20 cellular contexts compared by ENCODE assay signal in genomic region chr2:241895427-241895731, GRCh38. TPM values are rescaled to one million over a fixed set of nuclear protein-coding genes. Genes with fewer than 3 reads are reported as not detected.
DNase-seq lines count a peak whose midpoint lies in the region; ATAC-seq and TF ChIP-seq lines count a peak whose summit lies in the region.
"Had no signal": no experiment of that assay in that cellular context is flagged by ENCODE, and none has a peak within 500 bp of the region (broad histone marks: within the 10 kb centered on the region; RNA-seq: fewer than 3 reads in every experiment).

No MANE protein-coding gene starts in this region.

- no peak for TF ChIP-seq CTCF in activated B cell treated with CpG ODN at 0.5 μM for 24 hours (IDR thresholded peaks at IDR 0.05)
- no peak for TF ChIP-seq CTCF in esophagus squamous epithelium (IDR thresholded peaks at IDR 0.05)
- TF ChIP-seq CTCF in PC-9 (conservative IDR thresholded peaks at IDR 0.05): no peak

- no CpG with 5 or more reads among the region's 12 CpGs for WGBS in esophagus squamous epithelium, 2 donors

- H3K27me3 ChIP-seq in esophagus squamous epithelium: no peaks in the 10 kb centered on the region
- H3K27me3 ChIP-seq in PC-9 (ENCODE audit: insufficient read depth, low read depth): peaks cover 54% of the 10 kb centered on the region

- H3K27ac ChIP-seq in esophagus squamous epithelium (peak overlapping the region; percentile 47 to 82 (median 66)), PC-9 (no peak overlapping the region)

- H3K9me3 ChIP-seq in esophagus squamous epithelium (no peaks in the 10 kb centered on the region), PC-9 (ENCODE audit: insufficient read depth, low read depth) (no peaks in the 10 kb centered on the region)
- H3K9me3 ChIP-seq: A549, heart right ventricle, SK-N-SH had no signal

- 0 out of 2 replicates have a peak, but pooled peaks cover 6% of the 10 kb centered on the region for H3F3A ChIP-seq in PC-9 (ENCODE audit: insufficient read depth, low read depth)

- H4K20me1 ChIP-seq in PC-9 (ENCODE audit: insufficient read depth): no peaks in the 10 kb centered on the region

- H2AFZ ChIP-seq in PC-9: no peak overlapping the region

- H3K36me3 ChIP-seq in esophagus squamous epithelium: no peaks in the 10 kb centered on the region
- no peaks in the 10 kb centered on the region for H3K36me3 ChIP-seq in PC-9 (ENCODE audit: low read depth)
- H3K36me3 ChIP-seq: heart right ventricle had no signal

- peak; percentile 11 for DNase-seq in activated T-cell treated with anti-CD3 and anti-CD28 coated beads, Interleukin-2, amount 50 U/mL, for 1 hour
- DNase-seq in activated T-cell treated with anti-CD3 and anti-CD28 coated beads, Interleukin-2, amount 50 U/mL, for 48 hours: no peak
- DNase-seq in activated B cell treated with CpG ODN at 0.5 μM for 24 hours (peak; percentile 10), esophagus squamous epithelium (lab: John Stamatoyannopoulos, UW) (no peak), PC-9 (no peak), NCI-H524 treated with DMSO at 0.1 percent for 48 hours (lab: John Stamatoyannopoulos, UW) (no peak)
- DNase-seq in stimulated activated naive CD8-positive, alpha-beta T cell treated with anti-CD3 and anti-CD28 coated beads, Interleukin-15, Interleukin-2, amounts not matched to agents 100 U/mL and 50 U/mL, for 24 hours: no peak
- DNase-seq: activated CD8-positive, alpha-beta memory T cell treated with anti-CD3 and anti-CD28 coated beads, Interleukin-2, amount 10 ng/mL, durations not matched to agents 7 days and 5 days; C1 segment of cervical spinal cord; DMS 273 treated with DMSO at 0.1 percent for 48 hours; GDM1; heart right ventricle; NCI-H1436; stimulated activated CD4-positive, alpha-beta T cell treated with anti-CD3 and anti-CD28 coated beads, Interleukin-2, amount 100 ng/mL, for 48 hours had no signal

- H3K4me1 ChIP-seq in esophagus squamous epithelium (peaks cover 43 to 80% (median 46%) of the 10 kb centered on the region in 3 donors), PC-9 (replicated peaks; ENCODE audit: insufficient read depth) (peaks cover 16% of the 10 kb centered on the region; the same call in 1 of the 2 replicates)
- H3K4me1 ChIP-seq: A549 had no signal

- POLR2A ChIA-PET in activated B cell treated with CpG ODN at 0.5 μM for 24 hours (lab: Charles Lee): no interaction called here
- POLR2A ChIA-PET in PC-9 (lab: Charles Lee; ENCODE audit: unreplicated experiment): interaction anchor here (0.6 kb wide), 1 partner anchor 452 kb away, joined by 3 read pairs; no protein-coding TSS in a partner anchor

- no peaks in the 10 kb centered on the region for H3K79me2 ChIP-seq in PC-9 (ENCODE audit: low read depth)

- H3K27ac Mint-ChIP-seq in activated B cell treated with CpG ODN at 0.5 μM for 24 hours: no peak overlapping the region
- H3K27ac Mint-ChIP-seq: activated CD8-positive, alpha-beta memory T cell treated with anti-CD3 and anti-CD28 coated beads, Interleukin-2, amount 10 ng/mL, durations not matched to agents 7 days and 5 days had no signal

- CTCF ChIA-PET in activated B cell treated with CpG ODN at 0.5 μM for 24 hours (lab: Charles Lee): no interaction called here
- CTCF ChIA-PET in PC-9 (lab: Charles Lee): no interaction called here

- H3K9me2 ChIP-seq in PC-9 (ENCODE audit: insufficient read depth): no peaks in the 10 kb centered on the region
- H3K9me2 ChIP-seq: SK-N-SH had no signal

- BruUV-seq in PC-9 (replicated peaks; lab: Mats Ljungman, UMichigan): no TSS peak

- peaks cover 34% of the 10 kb centered on the region for H3K36me3 Mint-ChIP-seq in activated B cell treated with CpG ODN at 0.5 μM for 24 hours (ENCODE audit: low read depth)

- H3K27me3 Mint-ChIP-seq in activated B cell treated with CpG ODN at 0.5 μM for 24 hours: no peaks in the 10 kb centered on the region
- H3K27me3 Mint-ChIP-seq: activated CD8-positive, alpha-beta memory T cell treated with anti-CD3 and anti-CD28 coated beads, Interleukin-2, amount 10 ng/mL, durations not matched to agents 7 days and 5 days had no signal

- H3K4me1 Mint-ChIP-seq in activated B cell treated with CpG ODN at 0.5 μM for 24 hours: peaks cover 6% of the 10 kb centered on the region
- H3K4me1 Mint-ChIP-seq: activated CD8-positive, alpha-beta memory T cell treated with anti-CD3 and anti-CD28 coated beads, Interleukin-2, amount 10 ng/mL, durations not matched to agents 7 days and 5 days had no signal

- no peak overlapping the region for H3K4me2 ChIP-seq in PC-9
- H3K4me2 ChIP-seq: A549, SK-N-SH had no signal

- ATAC-seq in activated B cell treated with CpG ODN at 0.5 μM for 24 hours (ENCODE audit: low read depth) (no peak), HG03097 (IDR thresholded peaks at IDR 0.05; ENCODE audit: low FRiP score, unreplicated experiment) (no peak)
- peak; percentile 10 for ATAC-seq in stimulated activated naive CD8-positive, alpha-beta T cell treated with anti-CD3 and anti-CD28 coated beads, Interleukin-15, Interleukin-2, amounts not matched to agents 100 U/mL and 50 U/mL, for 24 hours
- ATAC-seq: activated CD8-positive, alpha-beta memory T cell treated with anti-CD3 and anti-CD28 coated beads, Interleukin-2, amount 10 ng/mL, durations not matched to agents 7 days and 5 days; GM12878 had no signal

- TF ChIP-seq POLR2A in esophagus squamous epithelium (IDR thresholded peaks at IDR 0.05): no peak

- intact Hi-C loops in activated B cell treated with CpG ODN at 0.5 μM for 24 hours (cut with micrococcal nuclease): no loop called here
- intact Hi-C loops in esophagus squamous epithelium (cut with DNase I): no loop called here
- intact Hi-C loops in PC-9 (cut with micrococcal nuclease; ENCODE audit: unreplicated experiment): no loop called here

- H3K4me3 ChIP-seq in esophagus squamous epithelium: no peak overlapping the region
- H3K4me3 ChIP-seq in PC-9: no peak overlapping the region
- H3K4me3 ChIP-seq: A549, GM12878, heart right ventricle had no signal

- no peak overlapping the region for H3K4me3 Mint-ChIP-seq in activated B cell treated with CpG ODN at 0.5 μM for 24 hours
- H3K4me3 Mint-ChIP-seq: activated CD8-positive, alpha-beta memory T cell treated with anti-CD3 and anti-CD28 coated beads, Interleukin-2, amount 10 ng/mL, durations not matched to agents 7 days and 5 days had no signal

- no peaks in the 10 kb centered on the region for H3K9me3 Mint-ChIP-seq in activated B cell treated with CpG ODN at 0.5 μM for 24 hours

RNA-seq across cellular contexts. Expression of gene RTP5, which starts 25.9 kb away (rescaled TPM):
- total RNA-seq in activated B cell treated with CpG ODN at 0.5 μM for 24 hours (0.12 TPM in 1 of 2 replicates, not detected in the other), esophagus squamous epithelium (under 1 TPM in 2 of 4 donors, not detected in 2; 0.12 to 0.19 TPM), PC-9 (2021) (not detected in 2 replicates)
- total RNA-seq: activated CD8-positive, alpha-beta memory T cell treated with anti-CD3 and anti-CD28 coated beads, Interleukin-2, amount 10 ng/mL, durations not matched to agents 7 days and 5 days; astrocyte; GM12878; heart right ventricle; M059J had no signal

RNA-seq across cellular contexts. Expression of gene PDCD1, which starts 36.7 kb away (rescaled TPM):
- total RNA-seq in activated B cell treated with CpG ODN at 0.5 μM for 24 hours: 2.6 and 3.5 TPM in 2 replicates
- 1 to 10 TPM; 1.2 to 2.5 (median 1.5) TPM for total RNA-seq in esophagus squamous epithelium
- not detected in 2 replicates for total RNA-seq in PC-9 (2021)
- total RNA-seq: astrocyte, M059J had no signal

Comparison
In these comparisons a context has a peak if more than half of its experiments do, and no peak if none do; other contexts are left out.
1. DNase-seq: peak in activated T-cell treated with anti-CD3 and anti-CD28 coated beads, Interleukin-2, amount 50 U/mL, for 1 hour (single experiment) and activated B cell treated with CpG ODN at 0.5 μM for 24 hours (single experiment); none in activated T-cell treated with anti-CD3 and anti-CD28 coated beads, Interleukin-2, amount 50 U/mL, for 48 hours (0 of 2), esophagus squamous epithelium (single experiment), stimulated activated naive CD8-positive, alpha-beta T cell treated with anti-CD3 and anti-CD28 coated beads, Interleukin-15, Interleukin-2, amounts not matched to agents 100 U/mL and 50 U/mL, for 24 hours (single experiment), PC-9 (0 of 2) and NCI-H524 treated with DMSO at 0.1 percent for 48 hours (single experiment).